20 cellular contexts compared by ENCODE assay signal in the genomic region with DNA sequence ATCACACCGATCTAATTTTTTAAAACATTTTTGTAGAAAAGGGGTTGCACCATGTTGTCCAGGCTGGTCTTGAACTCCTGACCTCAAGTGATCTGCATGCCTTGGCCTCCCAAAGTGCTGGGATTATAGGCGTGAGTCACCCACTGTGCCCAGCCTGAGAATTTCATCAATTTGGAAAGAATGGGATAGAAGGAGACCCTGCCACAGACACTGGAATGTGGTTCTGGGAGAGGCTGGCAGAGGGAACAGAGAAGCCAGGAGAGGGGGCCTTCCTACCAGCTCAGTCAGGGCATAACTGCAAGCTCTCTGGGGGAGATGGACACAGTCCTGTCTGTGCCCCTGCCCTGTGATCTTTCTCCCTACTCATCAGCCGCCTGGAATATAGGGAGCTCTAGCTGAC.
"Had no signal": no experiment of that assay in that cellular context is flagged by ENCODE, and none has a peak within 500 bp of the region (broad histone marks: within the 10 kb centered on the region; RNA-seq: fewer than 3 reads in every experiment).

No MANE protein-coding gene starts in this region.

- DNase-seq: activated CD4-positive, alpha-beta T cell treated with anti-CD3 and anti-CD28 coated beads for 1 hour; activated CD4-positive, alpha-beta T cell treated with anti-CD3 and anti-CD28 coated beads, Interleukin-2, amount 50 U/mL, for 4 hours; activated naive CD4-positive, alpha-beta T cell treated with Interleukin-2 at 50 U/mL for 16 hours; activated naive CD8-positive, alpha-beta T cell treated with anti-CD3 and anti-CD28 coated beads, Interleukin-2, amount 50 U/mL, for 24 hours; aorta; cerebellar nuclear complex; effector memory CD8-positive, alpha-beta T cell; gastrocnemius medialis; hippocampal formation; spleen; stomach; T-helper 9 cell; testis; upper lobe of left lung had no signal

- H3K9me3 ChIP-seq: breast epithelium, gastrocnemius medialis, spleen, stomach, testis, upper lobe of left lung had no signal

- H3K36me3 Mint-ChIP-seq: natural killer cell treated with Interleukin-12 subunit alpha and Interleukin-12 subunit beta and Interleukin-15 and Interleukin-18, amount 100 ng/mL, for 72 hours had no signal

- H3K4me3 Mint-ChIP-seq: activated naive CD8-positive, alpha-beta T cell treated with anti-CD3 and anti-CD28 coated beads, Interleukin-2, amount 50 U/mL, for 24 hours; activated T-helper 17 cell treated with anti-CD3 and anti-CD28 coated beads, Interleukin-2, amount 50 U/mL, for 72 hours; dendritic cell treated with granulocyte-macrophage colony-stimulating factor and Interleukin-4, amounts not matched to agents 40 ng/mL and 50 ng/mL, for 4 days; effector memory CD8-positive, alpha-beta T cell; natural killer cell treated with Interleukin-12 subunit alpha and Interleukin-12 subunit beta and Interleukin-15 and Interleukin-18, amount 100 ng/mL, for 72 hours had no signal

- ATAC-seq: activated naive CD8-positive, alpha-beta T cell treated with anti-CD3 and anti-CD28 coated beads, Interleukin-2, amount 50 U/mL, for 24 hours; activated T-helper 17 cell treated with anti-CD3 and anti-CD28 coated beads, Interleukin-2, amount 50 U/mL, for 72 hours; effector memory CD8-positive, alpha-beta T cell; gastrocnemius medialis; left lobe of liver; sciatic nerve had no signal

- H3K9me3 Mint-ChIP-seq: activated naive CD8-positive, alpha-beta T cell treated with anti-CD3 and anti-CD28 coated beads, Interleukin-2, amount 50 U/mL, for 24 hours; activated T-helper 17 cell treated with anti-CD3 and anti-CD28 coated beads, Interleukin-2, amount 50 U/mL, for 72 hours; dendritic cell treated with granulocyte-macrophage colony-stimulating factor and Interleukin-4, amounts not matched to agents 40 ng/mL and 50 ng/mL, for 4 days; effector memory CD8-positive, alpha-beta T cell; natural killer cell treated with Interleukin-12 subunit alpha and Interleukin-12 subunit beta and Interleukin-15 and Interleukin-18, amount 100 ng/mL, for 72 hours had no signal

- H3K27me3 ChIP-seq: breast epithelium, gastrocnemius medialis, stomach, testis, upper lobe of left lung had no signal

- H3K27ac ChIP-seq: breast epithelium, gastrocnemius medialis, stomach, testis, upper lobe of left lung had no signal

- H3K36me3 ChIP-seq: breast epithelium, gastrocnemius medialis, upper lobe of left lung had no signal

- H3K27ac Mint-ChIP-seq: activated naive CD8-positive, alpha-beta T cell treated with anti-CD3 and anti-CD28 coated beads, Interleukin-2, amount 50 U/mL, for 24 hours; activated T-helper 17 cell treated with anti-CD3 and anti-CD28 coated beads, Interleukin-2, amount 50 U/mL, for 72 hours; dendritic cell treated with granulocyte-macrophage colony-stimulating factor and Interleukin-4, amounts not matched to agents 40 ng/mL and 50 ng/mL, for 4 days; effector memory CD8-positive, alpha-beta T cell; natural killer cell treated with Interleukin-12 subunit alpha and Interleukin-12 subunit beta and Interleukin-15 and Interleukin-18, amount 100 ng/mL, for 72 hours had no signal

- H3K4me1 ChIP-seq: breast epithelium had no signal

- H3K4me3 ChIP-seq: breast epithelium, gastrocnemius medialis, spleen, stomach, testis, upper lobe of left lung had no signal
